ENCODE assay signal across 16 cellular contexts in the genomic region with DNA sequence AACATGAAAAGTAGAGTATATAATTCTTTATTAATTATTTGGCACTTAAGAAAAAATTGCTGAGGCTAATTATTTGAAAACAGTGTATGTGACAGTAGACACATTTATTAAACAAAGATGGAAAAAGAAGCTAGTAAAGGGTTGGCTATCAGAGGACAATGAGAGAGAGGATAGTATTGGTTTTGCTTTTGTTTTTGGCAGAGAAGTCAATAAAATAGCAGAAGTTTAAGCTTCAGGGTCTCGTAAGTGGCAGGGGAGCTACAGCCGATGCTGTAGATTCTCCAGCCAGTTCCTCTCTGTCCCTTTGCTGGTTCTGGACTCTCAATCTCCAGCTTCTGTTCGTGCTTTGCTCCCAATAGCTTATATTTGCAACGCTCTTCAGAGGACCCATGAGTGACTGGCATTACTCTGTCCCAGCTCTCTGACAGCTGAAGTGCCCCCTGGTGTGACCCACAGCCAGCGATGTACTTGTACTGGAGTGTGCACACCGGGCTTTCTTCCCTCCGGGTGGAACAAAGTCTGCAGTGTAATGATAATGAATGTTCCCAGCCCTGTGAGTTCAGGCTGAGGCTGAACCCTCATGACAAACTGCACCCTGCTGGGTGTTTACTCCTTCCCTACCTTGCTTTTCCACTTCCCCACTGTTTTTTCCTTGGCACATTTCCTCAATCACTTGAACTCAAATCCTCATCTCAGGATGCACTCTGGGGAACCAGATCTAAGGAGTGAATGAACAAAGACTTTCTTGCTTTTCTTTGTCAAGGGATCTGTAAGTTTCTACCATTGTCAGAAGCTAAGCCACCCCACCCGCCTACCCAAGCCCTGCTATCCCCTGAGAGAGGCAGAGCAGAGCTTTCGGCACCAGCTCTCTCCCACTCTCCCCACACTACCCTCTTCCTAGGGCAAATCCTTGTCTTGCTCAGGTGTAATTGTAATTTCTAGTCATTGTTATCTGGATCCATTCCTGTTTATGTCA.
DNase-seq lines count a peak whose midpoint lies in the region; ATAC-seq and FAIRE-seq lines count a peak whose summit lies in the region.
"Had no signal": no experiment of that assay in that cellular context is flagged by ENCODE, and none has a peak within 500 bp of the region (broad histone marks: within the 10 kb centered on the region; RNA-seq: fewer than 3 reads in every experiment).

No MANE protein-coding gene starts in this region.

- in situ Hi-C loops in SK-MEL-5 (cut with HindIII; ENCODE audit: low pct_unique_long_range_greater_than_20kb, low sequenced_read_pairs) = no loop called here

- DNase-seq in SK-MEL-5 (ENCODE audit: low read depth, low spot score) = peak; percentile 17
- peak; percentile 31 to 74 (median 70) for DNase-seq in right cardiac atrium
- peak; percentile 42 for DNase-seq in pons (ENCODE audit: low spot score)
- DNase-seq in aorta = no peak
- no peak for DNase-seq in activated T-cell treated with anti-CD3 and anti-CD28 coated beads, Interleukin-2, amount 50 U/mL, for 48 hours
- no peak for DNase-seq in inferior parietal cortex (ENCODE audit: extremely low spot score)
- no peak for DNase-seq in RCC 7860 (ENCODE audit: low spot score)
- DNase-seq: amniotic stem cell; effector CD8-positive, alpha-beta T cell; NCI-H1694; NK-92 treated with Interleukin-12 subunit alpha and Interleukin-12 subunit beta, amount 100 ng/mL, for 24 hours; SK-N-SH; spleen had no signal

- H3K9me3 ChIP-seq in right cardiac atrium (ENCODE audit: control insufficient read depth, low read length) = no peaks in the 10 kb centered on the region
- H3K9me3 ChIP-seq in aorta (ENCODE audit: control insufficient read depth, low read length) = no peaks in the 10 kb centered on the region
- H3K9me3 ChIP-seq: SK-N-SH, spleen had no signal

- ATAC-seq in HG02678 (IDR thresholded peaks at IDR 0.05; ENCODE audit: unreplicated experiment) (peak; percentile 72), right cardiac atrium (peak; percentile 87 to 90), aorta (ENCODE audit: low FRiP score) (no peak)
- ATAC-seq: natural killer cell treated with Interleukin-12 subunit alpha and Interleukin-12 subunit beta and Interleukin-15 and Interleukin-18, amount 100 ng/mL, for 72 hours had no signal

- H3K27me3 ChIP-seq in right cardiac atrium (ENCODE audit: control insufficient read depth, insufficient read depth) (no peaks in the 10 kb centered on the region), aorta (ENCODE audit: control insufficient read depth in 1 of 2, insufficient read depth in 2 of 2, low read length in 1 of 2) (no peaks in the 10 kb centered on the region)
- H3K27me3 ChIP-seq: spleen had no signal

- no peaks in the 10 kb centered on the region for H3K36me3 ChIP-seq in aorta (ENCODE audit: control insufficient read depth in 1 of 2, insufficient read depth in 2 of 2, low read length in 1 of 2)
- H3K36me3 ChIP-seq: spleen had no signal

- H3K4me3 ChIP-seq in right cardiac atrium (ENCODE audit: low read length) (peak overlapping the region; percentile 16), aorta (ENCODE audit: low read length in 2 of 2) (no peak overlapping the region)
- H3K4me3 ChIP-seq: spleen had no signal

- no peak for FAIRE-seq in RCC 7860 (lab: Jason Lieb, UNC)

- H3K4me1 ChIP-seq in right cardiac atrium (ENCODE audit: control insufficient read depth, insufficient read depth, low read length) (peaks cover 17% of the 10 kb centered on the region), aorta (ENCODE audit: control insufficient read depth in 1 of 2, insufficient read depth in 2 of 2, low read length in 2 of 2) (peaks cover 2 to 6% of the 10 kb centered on the region in 2 donors)
- H3K4me1 ChIP-seq: spleen had no signal

- 57% methylated on average over 9 of the region's 9 CpGs for whole genome bisulfite sequencing in right cardiac atrium
- 78 to 84% methylated on average over 9 of the region's 9 CpGs for WGBS in aorta, 2 donors

- peak overlapping the region; percentile 93 for H3K27ac ChIP-seq in right cardiac atrium (ENCODE audit: low read length)
- no peak overlapping the region for H3K27ac ChIP-seq in aorta (ENCODE audit: low read depth in 1 of 2, low read length in 2 of 2)
- H3K27ac ChIP-seq: C4-2B had no signal

- intact Hi-C loops in right cardiac atrium (cut with DNase I) = no loop called here
- intact Hi-C loops in aorta (cut with DNase I) = no loop called here

Comparison
In these comparisons a context has a peak if more than half of its experiments do, and no peak if none do; other contexts are left out.
1. DNase-seq: peak in SK-MEL-5 (single experiment), right cardiac atrium (3 of 3) and pons (single experiment); none in aorta (0 of 2), activated T-cell treated with anti-CD3 and anti-CD28 coated beads, Interleukin-2, amount 50 U/mL, for 48 hours (0 of 2), inferior parietal cortex (single experiment) and RCC 7860 (single experiment).